16 cellular contexts compared by ENCODE assay signal in the genomic region with DNA sequence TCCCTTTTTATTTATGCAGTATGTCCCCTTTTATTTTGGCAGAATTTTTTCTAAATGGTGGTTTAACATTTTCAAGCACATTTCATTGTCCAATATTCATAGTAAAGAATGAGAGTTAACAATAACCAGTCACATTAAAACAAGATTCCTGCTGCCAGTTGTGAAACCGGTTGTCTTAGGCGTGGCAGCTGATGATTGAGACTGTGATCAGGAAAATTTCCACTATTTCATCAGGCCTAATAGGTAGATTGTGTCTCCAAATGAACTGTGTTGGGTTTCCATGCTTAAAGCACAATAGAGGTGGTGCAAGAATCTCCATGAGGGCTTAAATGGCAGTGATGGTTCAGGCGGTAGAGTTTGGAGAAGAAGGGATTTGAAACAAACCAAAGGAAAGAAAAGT. TPM values are rescaled to one million over a fixed set of nuclear protein-coding genes. Genes with fewer than 3 reads are reported as not detected.
DNase-seq lines count a peak whose midpoint lies in the region; ATAC-seq and TF ChIP-seq lines count a peak whose summit lies in the region.
"Had no signal": no experiment of that assay in that cellular context is flagged by ENCODE, and none has a peak within 500 bp of the region (broad histone marks: within the 10 kb centered on the region; RNA-seq: fewer than 3 reads in every experiment).

No MANE protein-coding gene starts in this region.

- no peaks in the 10 kb centered on the region for H3K79me2 ChIP-seq in mammary epithelial cell (ENCODE audit: insufficient read depth, low read length)

- no peak for TF ChIP-seq EP300 in sigmoid colon (IDR thresholded peaks at IDR 0.05)

- TF ChIP-seq CTCF in mammary epithelial cell (conservative IDR thresholded peaks at IDR 0.05 in 1 of 2, IDR thresholded peaks at IDR 0.05 in 1 of 2; ENCODE audit: extremely low read depth in 1 of 2, insufficient read depth in 1 of 2, low read depth in 1 of 2, low read length in 2 of 2) (no peak), sigmoid colon (IDR thresholded peaks at IDR 0.05) (no peak)

- H3K9ac ChIP-seq in mammary epithelial cell (ENCODE audit: insufficient read depth, low read length), result no peak overlapping the region

- peaks cover 22% of the 10 kb centered on the region for H3K36me3 ChIP-seq in CD4-positive, alpha-beta memory T cell (ENCODE audit: insufficient read depth, low read length)
- H3K36me3 ChIP-seq in mammary epithelial cell (ENCODE audit: insufficient read depth, low read length) (peaks cover 11% of the 10 kb centered on the region), sigmoid colon (no peaks in the 10 kb centered on the region)
- H3K36me3 ChIP-seq: gastrocnemius medialis, prostate gland had no signal

- CTCF ChIA-PET in CD4-positive, alpha-beta memory T cell (lab: Charles Lee; ENCODE audit: partially characterized antibody), result interaction anchor here (1.0 to 3.4 kb wide), 4 partner anchors 10 to 122 kb away, joined by 3 to 15 read pairs (median 4); no protein-coding TSS in a partner anchor
- CTCF ChIA-PET in mammary epithelial cell (lab: Charles Lee; ENCODE audit: low non-redundant PET), result interaction anchor here (0.6 kb wide), 1 partner anchor 11 kb away, joined by 3 read pairs; no protein-coding TSS in a partner anchor

- ATAC-seq in left colon, result no peak
- ATAC-seq: gastrocnemius medialis, mucosa of descending colon had no signal

- TF ChIP-seq POLR2A in sigmoid colon (IDR thresholded peaks at IDR 0.05), result no peak

- dilution Hi-C loops in mammary epithelial cell (cut with HindIII; ENCODE audit: low sequenced_read_pairs), result no loop called here

- H3K4me3 Mint-ChIP-seq in CD4-positive, alpha-beta memory T cell, result peak overlapping the region; percentile 95 to 99 (median 97)
- peak overlapping the region; percentile 12 to 98 (median 42) for H3K4me3 Mint-ChIP-seq in IgD-negative memory B cell
- H3K4me3 Mint-ChIP-seq: B cell had no signal

- H3K9me3 Mint-ChIP-seq in CD4-positive, alpha-beta memory T cell, result peaks cover 0 to 4% (median 0%) of the 10 kb centered on the region in 8 donors
- H3K9me3 Mint-ChIP-seq in IgD-negative memory B cell, result no peaks in the 10 kb centered on the region

- no peaks in the 10 kb centered on the region for H3K9me3 ChIP-seq in CD4-positive, alpha-beta memory T cell (ENCODE audit: control insufficient read depth in 1 of 2, low read length in 2 of 2)
- H3K9me3 ChIP-seq in mammary epithelial cell (replicated peaks; ENCODE audit: insufficient read depth, low read length) (no peaks in the 10 kb centered on the region), mononuclear cell (ENCODE audit: low read depth, low read length) (no peaks in the 10 kb centered on the region), sigmoid colon (no peaks in the 10 kb centered on the region)
- H3K9me3 ChIP-seq: gastrocnemius medialis, mucosa of descending colon, prostate gland had no signal

- H2AFZ ChIP-seq in mammary epithelial cell (ENCODE audit: low read depth, low read length), result no peak overlapping the region

- no peak overlapping the region for H3K4me2 ChIP-seq in mammary epithelial cell (ENCODE audit: insufficient read depth, low read depth, low read length)

- H4K20me1 ChIP-seq in mammary epithelial cell (ENCODE audit: insufficient read depth, low read length), result no peaks in the 10 kb centered on the region

- 82% methylated on average over 3 of the region's 3 CpGs for WGBS in mammary epithelial cell (ENCODE audit: low coverage, missing lambda C conversion rate)
- 73 to 82% methylated on average over 3 of the region's 3 CpGs for WGBS in sigmoid colon, 2 donors

- H3K27ac Mint-ChIP-seq in CD4-positive, alpha-beta memory T cell, result peak overlapping the region; percentile 61 to 98 (median 97)
- H3K27ac Mint-ChIP-seq in IgD-negative memory B cell, result peak overlapping the region in 1 of 3 donors; percentile 60
- H3K27ac Mint-ChIP-seq: B cell had no signal

- no TSS peak for BruUV-seq in mammary epithelial cell (replicated peaks; lab: Mats Ljungman, UMichigan)

- peaks cover 63 to 87% of the 10 kb centered on the region in 2 donors for H3K36me3 Mint-ChIP-seq in CD4-positive, alpha-beta memory T cell
- H3K36me3 Mint-ChIP-seq in IgD-negative memory B cell, result peaks cover 21% of the 10 kb centered on the region

- POLR2A ChIA-PET in CD4-positive, alpha-beta memory T cell (lab: Charles Lee; ENCODE audit: partially characterized antibody), result interaction anchor here (1.4 to 9.8 kb wide), 7 partner anchors 10 to 122 kb away, joined by 3 to 178 read pairs (median 57); partner anchors contain the start of gene PRDM1

- intact Hi-C loops in CD4-positive, alpha-beta memory T cell (cut with micrococcal nuclease), result no loop called here
- intact Hi-C loops in mammary epithelial cell (cut with micrococcal nuclease) (loop anchor here (5.0 kb wide), 1 partner anchor 201 kb away; no protein-coding TSS in a partner anchor), sigmoid colon (cut with DNase I) (no loop called here), left colon (cut with DNase I, micrococcal nuclease) (no loop called here)

- no peaks in the 10 kb centered on the region for H3K27me3 Mint-ChIP-seq in CD4-positive, alpha-beta memory T cell
- H3K27me3 Mint-ChIP-seq in IgD-negative memory B cell, result no peaks in the 10 kb centered on the region
- H3K27me3 Mint-ChIP-seq: B cell had no signal

- in situ Hi-C loops in mammary epithelial cell (cut with MboI; ENCODE audit: low sequenced_read_pairs in 2 of 2), result no loop called here

- peaks cover 71% of the 10 kb centered on the region for H3K4me1 ChIP-seq in CD4-positive, alpha-beta memory T cell (ENCODE audit: insufficient read depth, low read length)
- H3K4me1 ChIP-seq in mammary epithelial cell (ENCODE audit: insufficient read depth, low read length) (peaks cover 36% of the 10 kb centered on the region), mononuclear cell (ENCODE audit: insufficient read depth, low read length) (peaks cover 44% of the 10 kb centered on the region), sigmoid colon (peaks cover 0 to 6% (median 0%) of the 10 kb centered on the region in 4 donors)
- H3K4me1 ChIP-seq: prostate gland had no signal

- H3K27ac ChIP-seq in CD4-positive, alpha-beta memory T cell (ENCODE audit: low read depth, low read length), result peak overlapping the region; percentile 69
- H3K27ac ChIP-seq in mammary epithelial cell (ENCODE audit: insufficient read depth, low read depth, low read length), result peak overlapping the region; percentile 62
- H3K27ac ChIP-seq in sigmoid colon, result no peak overlapping the region
- H3K27ac ChIP-seq: gastrocnemius medialis, prostate gland had no signal

- H3K27me3 ChIP-seq in CD4-positive, alpha-beta memory T cell (ENCODE audit: insufficient read depth, low read length), result no peaks in the 10 kb centered on the region
- H3K27me3 ChIP-seq in mammary epithelial cell (ENCODE audit: insufficient read depth, low read length) (no peaks in the 10 kb centered on the region), mononuclear cell (ENCODE audit: insufficient read depth, low read length) (no peaks in the 10 kb centered on the region), sigmoid colon (peaks cover 0 to 37% (median 12%) of the 10 kb centered on the region in 3 donors)

- H3K4me1 Mint-ChIP-seq in CD4-positive, alpha-beta memory T cell, result peaks cover 38 to 87% (median 60%) of the 10 kb centered on the region in 4 donors
- H3K4me1 Mint-ChIP-seq in IgD-negative memory B cell, result peaks cover 48 to 62% (median 49%) of the 10 kb centered on the region in 3 donors

- peak overlapping the region; percentile 49 to 89 for H3K4me3 ChIP-seq in CD4-positive, alpha-beta memory T cell (ENCODE audit: low read length in 2 of 2)
- H3K4me3 ChIP-seq in mammary epithelial cell (replicated peaks in 1 of 3; ENCODE audit: insufficient read depth in 1 of 3, low read depth in 2 of 3, low read length in 3 of 3) (no peak overlapping the region), mononuclear cell (ENCODE audit: low read length) (peak overlapping the region; percentile 45), sigmoid colon (no peak overlapping the region)
- H3K4me3 ChIP-seq: gastrocnemius medialis, mucosa of descending colon, prostate gland had no signal

- DNase-seq in CD4-positive, alpha-beta memory T cell, result no peak
- peak; percentile 87 for DNase-seq in mammary epithelial cell
- no peak for DNase-seq in islet precursor cell
- DNase-seq in sigmoid colon, result no peak
- no peak for DNase-seq in SHP77 treated with DMSO at 0.1 percent for 48 hours (lab: John Stamatoyannopoulos, UW)
- DNase-seq in left colon, result no peak
- DNase-seq: DND-41, gastrocnemius medialis, mucosa of descending colon, NCI-H2081 treated with DMSO at 0.1 percent for 48 hours, NCI-H774, Right ventricle myocardium superior had no signal

RNA-seq across cellular contexts. Expression of gene PRDM1, which starts 15.3 kb away (rescaled TPM):
- total RNA-seq in CD4-positive, alpha-beta memory T cell, result 10 to 100 TPM; 33.4 to 34.0 TPM
- polyA plus RNA-seq in CD4-positive, alpha-beta memory T cell, result 10 to 100 TPM; 45.4 to 97.0 TPM
- polyA plus RNA-seq in IgD-negative memory B cell (11.0 TPM), mammary epithelial cell (3.2 TPM), sigmoid colon (10 to 100 TPM in 1 of 3 donors, 1 to 10 TPM in 2; 3.0 to 17.6 (median 7.2) TPM)
- total RNA-seq in mammary epithelial cell (10 to 100 TPM in 1 of 2 donors, 1 to 10 TPM in 1; 5.7 to 17.7 TPM), mononuclear cell (87.0 TPM), sigmoid colon (1 to 10 TPM in 3 of 4 donors, under 1 TPM in 1; 0.55 to 1.6 (median 1.2) TPM), left colon (10 to 100 TPM; 16.6 to 25.9 TPM)
- polyA minus RNA-seq in mammary epithelial cell, result 20.5 TPM

Comparison
In these comparisons a context has a peak if more than half of its experiments do, and no peak if none do; other contexts are left out.
1. H3K27ac ChIP-seq: peak in CD4-positive, alpha-beta memory T cell (single experiment) and mammary epithelial cell (single experiment); none in sigmoid colon (0 of 4).
2. H3K4me3 ChIP-seq: peak in CD4-positive, alpha-beta memory T cell (2 of 2) and mononuclear cell (single experiment); none in mammary epithelial cell (0 of 3) and sigmoid colon (0 of 4).